In the genomic region with DNA sequence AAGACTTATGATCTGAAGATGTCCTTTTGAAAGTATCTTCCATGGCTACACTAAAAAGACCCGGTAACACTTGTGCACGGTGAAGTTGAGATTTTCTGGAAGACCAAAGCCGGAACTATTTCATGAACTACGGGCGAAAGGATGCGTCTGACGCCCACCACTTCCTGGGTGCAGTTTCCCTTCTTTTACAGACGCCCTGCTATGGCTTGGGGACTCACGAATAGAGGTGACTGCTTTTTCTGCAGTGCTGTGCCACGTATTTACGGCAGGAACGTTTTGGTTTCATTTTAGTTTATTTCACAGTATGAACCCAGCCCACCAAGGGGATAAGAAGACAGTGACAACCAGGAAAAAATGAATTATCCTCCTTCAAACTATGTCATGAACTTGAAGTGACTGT, we compare ENCODE assay signal across 9 cellular contexts.
A peak's percentile ranks its signal among the peaks of the same experiment; 100 is the strongest.
DNase-seq lines count a peak whose midpoint lies in the region; ATAC-seq and TF ChIP-seq lines count a peak whose summit lies in the region.
"Had no signal": no experiment of that assay in that cellular context is flagged by ENCODE, and none has a peak within 500 bp of the region (broad histone marks: within the 10 kb centered on the region; RNA-seq: fewer than 3 reads in every experiment).

No MANE protein-coding gene starts in this region.

- intact Hi-C loops in ovary (cut with DNase I): no loop called here

- H3K27ac ChIP-seq in duodenal mucosa (ENCODE audit: low read depth, low read length) (no peak overlapping the region), ovary (no peak overlapping the region)
- H3K27ac ChIP-seq: cardiac muscle cell had no signal

- TF ChIP-seq CTCF in ovary (IDR thresholded peaks at IDR 0.05): no peak

- H3K9me3 ChIP-seq in duodenal mucosa (ENCODE audit: control insufficient read depth in 1 of 2, low read length in 2 of 2): no peaks in the 10 kb centered on the region
- no peaks in the 10 kb centered on the region for H3K9me3 ChIP-seq in ovary

- H3K4me1 ChIP-seq in duodenal mucosa (ENCODE audit: control insufficient read depth in 1 of 2, insufficient read depth in 2 of 2, low read length in 2 of 2) (no peaks in the 10 kb centered on the region), ovary (ENCODE audit: insufficient read depth) (peaks cover 8% of the 10 kb centered on the region)

- H3K36me3 ChIP-seq in duodenal mucosa (ENCODE audit: control insufficient read depth in 1 of 2, insufficient read depth in 2 of 2, low read length in 2 of 2) (peaks cover 5 to 8% of the 10 kb centered on the region in 2 donors), ovary (no peaks in the 10 kb centered on the region)
- H3K36me3 ChIP-seq: cardiac muscle cell had no signal

- DNase-seq in activated CD4-positive, alpha-beta T cell treated with anti-CD3 and anti-CD28 coated beads, Interleukin-2, amount 50 U/mL, for 48 hours: peak; percentile 69 to 78
- DNase-seq in stimulated activated CD8-positive, alpha-beta memory T cell treated with anti-CD3 and anti-CD28 coated beads, Interleukin-15, amount 100 ng/mL, for 48 hours (ENCODE audit: low read depth in 2 of 2): peak; percentile 47
- DNase-seq in SKM-1 treated with dmso at 0.1 percent for 144 hours (lab: John Stamatoyannopoulos, UW; ENCODE audit: unreplicated experiment) (no peak), AML-193 (lab: John Stamatoyannopoulos, UW) (no peak), ovary (no peak), hippocampal formation (lab: John Stamatoyannopoulos, UW) (no peak)

- no peaks in the 10 kb centered on the region for H3K27me3 ChIP-seq in duodenal mucosa (ENCODE audit: control insufficient read depth in 1 of 2, insufficient read depth in 2 of 2, low read length in 2 of 2)
- no peaks in the 10 kb centered on the region for H3K27me3 ChIP-seq in ovary
- H3K27me3 ChIP-seq: cardiac muscle cell had no signal

- 53 to 84% (median 75%) methylated on average over 12 of the region's 12 CpGs for WGBS in ovary, 3 donors

- TF ChIP-seq POLR2A in ovary (IDR thresholded peaks at IDR 0.05): no peak

- peak overlapping the region; percentile 46 to 49 for H3K4me3 ChIP-seq in duodenal mucosa (ENCODE audit: low read depth in 1 of 2, low read length in 2 of 2)
- H3K4me3 ChIP-seq in ovary: no peak overlapping the region
- H3K4me3 ChIP-seq: cardiac muscle cell had no signal

- ATAC-seq in HG02884 (IDR thresholded peaks at IDR 0.05; ENCODE audit: unreplicated experiment): peak; percentile 68

- H3K9ac ChIP-seq in duodenal mucosa (ENCODE audit: low read depth in 1 of 2, low read length in 2 of 2): no peak overlapping the region

- TF ChIP-seq EP300 in ovary (IDR thresholded peaks at IDR 0.05): no peak

Comparison
In these comparisons a context has a peak if more than half of its experiments do, and no peak if none do; other contexts are left out.
1. DNase-seq: peak in activated CD4-positive, alpha-beta T cell treated with anti-CD3 and anti-CD28 coated beads, Interleukin-2, amount 50 U/mL, for 48 hours (2 of 2) and stimulated activated CD8-positive, alpha-beta memory T cell treated with anti-CD3 and anti-CD28 coated beads, Interleukin-15, amount 100 ng/mL, for 48 hours (2 of 2); none in SKM-1 treated with dmso at 0.1 percent for 144 hours (single experiment), AML-193 (0 of 2), ovary (0 of 5) and hippocampal formation (0 of 2).